In the genomic region with DNA sequence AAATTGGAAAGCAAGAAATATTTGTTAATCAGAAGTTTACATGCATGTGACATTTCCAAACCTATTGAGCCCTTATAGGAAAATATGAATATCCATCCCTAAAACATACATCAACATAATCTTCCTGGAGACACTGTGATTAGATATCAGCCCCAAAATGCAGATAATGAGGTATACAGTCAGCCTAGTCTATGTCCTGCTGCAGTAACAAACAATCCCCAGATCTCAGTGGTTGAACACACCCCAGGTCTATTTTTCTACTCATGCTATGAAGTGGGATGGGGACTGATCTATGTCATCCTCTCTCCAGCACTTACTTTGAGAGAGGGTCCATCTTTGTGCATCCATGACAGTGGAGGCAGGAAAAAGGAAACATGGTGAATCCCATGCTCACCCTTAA, we compare ENCODE assay signal across 26 cellular contexts.
"Had no signal": no experiment of that assay in that cellular context is flagged by ENCODE, and none has a peak within 500 bp of the region (broad histone marks: within the 10 kb centered on the region; RNA-seq: fewer than 3 reads in every experiment).

No MANE protein-coding gene starts in this region.

- H3K36me3 ChIP-seq: stomach, suprapubic skin, thoracic aorta, thyroid gland, tibial artery, tibial nerve, transverse colon, upper lobe of left lung, upper lobe of right lung, uterus, vagina had no signal

- DNase-seq: stimulated activated CD4-positive, alpha-beta T cell treated with anti-CD3 and anti-CD28 coated beads, Interleukin-2, amount 100 ng/mL, for 48 hours; stimulated activated CD4-positive, alpha-beta T cell treated with anti-CD3 and anti-CD28 coated beads, Interleukin-4, amount 100 ng/mL, for 1 hour; stimulated activated CD4-positive, alpha-beta T cell treated with anti-CD3 and anti-CD28 coated beads, Interleukin-4, amount 100 ng/mL, for 24 hours; stimulated activated CD4-positive, alpha-beta T cell treated with anti-CD3 and anti-CD28 coated beads, Interleukin-4, amount 100 ng/mL, for 4 hours; stimulated activated CD8-positive, alpha-beta memory T cell treated with anti-CD3 and anti-CD28 coated beads, Interleukin-4, amount 100 ng/mL, for 48 hours; stimulated activated naive B cell treated with anti-CD40 and anti-IgM and Interleukin-4, amounts not matched to agents 10 μg/mL and 1 μg/mL and 100 μg/mL, for 72 hours; stimulated activated naive CD4-positive, alpha-beta T cell; stimulated activated naive CD4-positive, alpha-beta T cell treated with Interleukin-2 at 50 U/mL for 16 hours; stimulated activated naive CD8-positive, alpha-beta T cell treated with anti-CD3 and anti-CD28 coated beads, Interleukin-15, amount 100 ng/mL, for 72 hours; stimulated activated naive CD8-positive, alpha-beta T cell treated with anti-CD3 and anti-CD28 coated beads, Interleukin-15, Interleukin-2, amounts not matched to agents 100 U/mL and 50 U/mL, for 24 hours; stomach; substantia nigra; testis; thyroid gland; tibial artery; transverse colon; upper lobe of left lung; upper lobe of right lung; uterus had no signal

- H3K27ac ChIP-seq: stomach, suprapubic skin, testis, thoracic aorta, thyroid gland, tibial artery, tibial nerve, transverse colon, upper lobe of left lung, upper lobe of right lung, uterus, vagina had no signal

- H3K4me3 ChIP-seq: stomach, suprapubic skin, testis, thoracic aorta, thyroid gland, tibial artery, tibial nerve, transverse colon, upper lobe of left lung, upper lobe of right lung, uterus, vagina had no signal

- H3K9me3 ChIP-seq: testis, thyroid gland, upper lobe of right lung, vagina had no signal

- H3K4me1 ChIP-seq: stomach, suprapubic skin, testis, thyroid gland, tibial artery, tibial nerve, transverse colon, upper lobe of left lung, upper lobe of right lung, uterus, vagina had no signal

- ATAC-seq: stimulated activated effector memory CD8-positive, alpha-beta T cell treated with anti-CD3 and anti-CD28 coated beads, Interleukin-12 subunit alpha, Interleukin-12 subunit beta, amount 100 ng/mL, for 72 hours; stimulated activated memory B cell treated with anti-CD40 and anti-IgM and Interleukin-4, amounts not matched to agents 10 μg/mL and 1 μg/mL and 100 μg/mL, for 72 hours; stimulated activated naive B cell treated with anti-CD40 and anti-IgM and Interleukin-4, amounts not matched to agents 10 μg/mL and 1 μg/mL and 100 μg/mL, for 72 hours; stimulated activated naive CD8-positive, alpha-beta T cell treated with anti-CD3 and anti-CD28 coated beads, Interleukin-15, amount 100 ng/mL, for 72 hours; stimulated activated naive CD8-positive, alpha-beta T cell treated with anti-CD3 and anti-CD28 coated beads, Interleukin-15, Interleukin-2, amounts not matched to agents 100 U/mL and 50 U/mL, for 24 hours; upper lobe of right lung had no signal

- H3K27me3 ChIP-seq: suprapubic skin, testis, thyroid gland, tibial nerve, transverse colon, upper lobe of left lung, upper lobe of right lung, uterus, vagina had no signal

- FAIRE-seq: urothelium cell line had no signal
